ENCODE assay signal across 7 cellular contexts in genomic region chr19:4328243-4328990, GRCh38. TPM values are rescaled to one million over a fixed set of nuclear protein-coding genes. Genes with fewer than 3 reads are reported as not detected.
DNase-seq lines count a peak whose midpoint lies in the region; ATAC-seq and TF ChIP-seq lines count a peak whose summit lies in the region.

No MANE protein-coding gene starts in this region.

- H3K4me1 Mint-ChIP-seq in activated T-helper 17 cell treated with anti-CD3 and anti-CD28 coated beads, Interleukin-2, amount 50 U/mL, for 72 hours = peaks cover 4% of the 10 kb centered on the region
- H3K4me1 Mint-ChIP-seq in stimulated activated naive CD8-positive, alpha-beta T cell treated with anti-CD3 and anti-CD28 coated beads, Interleukin-15, Interleukin-2, amounts not matched to agents 100 ng/mL and 50 ng/mL, for 24 hours (ENCODE audit: low read depth) = peaks cover 28% of the 10 kb centered on the region

- no peaks in the 10 kb centered on the region for H3K9me3 Mint-ChIP-seq in activated T-helper 17 cell treated with anti-CD3 and anti-CD28 coated beads, Interleukin-2, amount 50 U/mL, for 72 hours
- no peaks in the 10 kb centered on the region for H3K9me3 Mint-ChIP-seq in stimulated activated naive CD8-positive, alpha-beta T cell treated with anti-CD3 and anti-CD28 coated beads, Interleukin-15, Interleukin-2, amounts not matched to agents 100 ng/mL and 50 ng/mL, for 24 hours

- H3K27me3 ChIP-seq in neuron (ENCODE audit: insufficient read depth, low read length) = no peaks in the 10 kb centered on the region

- H3K4me3 ChIP-seq in fibroblast of villous mesenchyme (ENCODE audit: low read depth, low read length) (peak overlapping the region; percentile 61), neuron (ENCODE audit: low read length) (peak overlapping the region; percentile 73)

- H3K27me3 Mint-ChIP-seq in activated T-helper 17 cell treated with anti-CD3 and anti-CD28 coated beads, Interleukin-2, amount 50 U/mL, for 72 hours = no peaks in the 10 kb centered on the region
- H3K27me3 Mint-ChIP-seq in stimulated activated naive CD8-positive, alpha-beta T cell treated with anti-CD3 and anti-CD28 coated beads, Interleukin-15, Interleukin-2, amounts not matched to agents 100 ng/mL and 50 ng/mL, for 24 hours = peaks cover 4% of the 10 kb centered on the region

- H3K4me3 Mint-ChIP-seq in activated T-helper 17 cell treated with anti-CD3 and anti-CD28 coated beads, Interleukin-2, amount 50 U/mL, for 72 hours = peak overlapping the region; percentile 88
- peak overlapping the region; percentile 86 for H3K4me3 Mint-ChIP-seq in stimulated activated naive CD8-positive, alpha-beta T cell treated with anti-CD3 and anti-CD28 coated beads, Interleukin-15, Interleukin-2, amounts not matched to agents 100 ng/mL and 50 ng/mL, for 24 hours

- no peaks in the 10 kb centered on the region for H3K9me3 ChIP-seq in neuron (ENCODE audit: low read length)

- peak; percentile 79 for DNase-seq in OCI-M2 (lab: John Stamatoyannopoulos, UW; ENCODE audit: unreplicated experiment)
- peak; percentile 96 for DNase-seq in fibroblast of villous mesenchyme (ENCODE audit: low read depth)

- H3K4me1 ChIP-seq in neuron (ENCODE audit: insufficient read depth, low read length) = no peaks in the 10 kb centered on the region

- peak; percentile 60 for ATAC-seq in HG03097 (IDR thresholded peaks at IDR 0.05; ENCODE audit: low FRiP score, unreplicated experiment)
- peak; percentile 89 for ATAC-seq in activated T-helper 17 cell treated with anti-CD3 and anti-CD28 coated beads, Interleukin-2, amount 50 U/mL, for 72 hours (replicated peaks)

- peak; percentile 87 for TF ChIP-seq POLR2A in GM18951 (IDR thresholded peaks at IDR 0.05; ENCODE audit: extremely low read depth, insufficient read depth, insufficient read length)

- peaks cover 2% of the 10 kb centered on the region for H3K36me3 ChIP-seq in neuron (ENCODE audit: insufficient read depth, low read length)

- H3K27ac Mint-ChIP-seq in activated T-helper 17 cell treated with anti-CD3 and anti-CD28 coated beads, Interleukin-2, amount 50 U/mL, for 72 hours = peak overlapping the region; percentile 78
- peak overlapping the region; percentile 88 for H3K27ac Mint-ChIP-seq in stimulated activated naive CD8-positive, alpha-beta T cell treated with anti-CD3 and anti-CD28 coated beads, Interleukin-15, Interleukin-2, amounts not matched to agents 100 ng/mL and 50 ng/mL, for 24 hours

- H2AFZ ChIP-seq in neuron (ENCODE audit: low read depth, low read length) = no peak overlapping the region

- H3K36me3 Mint-ChIP-seq in activated T-helper 17 cell treated with anti-CD3 and anti-CD28 coated beads, Interleukin-2, amount 50 U/mL, for 72 hours (ENCODE audit: low read depth) = peaks cover 6% of the 10 kb centered on the region
- H3K36me3 Mint-ChIP-seq in stimulated activated naive CD8-positive, alpha-beta T cell treated with anti-CD3 and anti-CD28 coated beads, Interleukin-15, Interleukin-2, amounts not matched to agents 100 ng/mL and 50 ng/mL, for 24 hours (ENCODE audit: low read depth) = no peaks in the 10 kb centered on the region

- no peak for TF ChIP-seq CTCF in fibroblast of villous mesenchyme (IDR thresholded peaks at IDR 0.05; ENCODE audit: insufficient read depth, low read depth, low read length)

- in situ Hi-C loops in GM18951 (cut with MboI; ENCODE audit: low sequenced_read_pairs, unreplicated experiment) = no loop called here

RNA-seq across cellular contexts. Expression of gene STAP2, which starts 10.2 kb away (rescaled TPM):
- total RNA-seq in activated T-helper 17 cell treated with anti-CD3 and anti-CD28 coated beads, Interleukin-2, amount 50 U/mL, for 72 hours = 10 to 100 TPM; 13.3 to 17.4 TPM
- total RNA-seq in fibroblast of villous mesenchyme = 9.9 and 10.6 TPM in 2 replicates

RNA-seq across cellular contexts. Expression of gene MPND, which starts 14.9 kb away (rescaled TPM):
- 10 to 100 TPM; 15.5 to 19.7 TPM for total RNA-seq in activated T-helper 17 cell treated with anti-CD3 and anti-CD28 coated beads, Interleukin-2, amount 50 U/mL, for 72 hours
- 4.3 and 8.1 TPM in 2 replicates for total RNA-seq in fibroblast of villous mesenchyme

RNA-seq across cellular contexts. Expression of gene FSD1, which starts 24.0 kb away (rescaled TPM):
- 10 to 100 TPM in 1 of 2 donors, 1 to 10 TPM in 1; 8.3 to 13.1 TPM for total RNA-seq in activated T-helper 17 cell treated with anti-CD3 and anti-CD28 coated beads, Interleukin-2, amount 50 U/mL, for 72 hours
- 8.6 and 9.3 TPM in 2 replicates for total RNA-seq in fibroblast of villous mesenchyme

RNA-seq across cellular contexts. Expression of gene TMIGD2, which starts 26.2 kb away (rescaled TPM):
- 1 to 10 TPM; 2.5 to 4.1 TPM for total RNA-seq in activated T-helper 17 cell treated with anti-CD3 and anti-CD28 coated beads, Interleukin-2, amount 50 U/mL, for 72 hours
- not detected in 2 replicates for total RNA-seq in fibroblast of villous mesenchyme

RNA-seq across cellular contexts. Expression of gene SHD, which starts 49.4 kb away (rescaled TPM):
- total RNA-seq in activated T-helper 17 cell treated with anti-CD3 and anti-CD28 coated beads, Interleukin-2, amount 50 U/mL, for 72 hours = not detected
- not detected in 2 replicates for total RNA-seq in fibroblast of villous mesenchyme

Comparison
In these comparisons a context has a peak if more than half of its experiments do, and no peak if none do; other contexts are left out.
1. Peak in every context shown above with its lines: DNase-seq, ATAC-seq and H3K4me3 ChIP-seq.